In the genomic region with DNA sequence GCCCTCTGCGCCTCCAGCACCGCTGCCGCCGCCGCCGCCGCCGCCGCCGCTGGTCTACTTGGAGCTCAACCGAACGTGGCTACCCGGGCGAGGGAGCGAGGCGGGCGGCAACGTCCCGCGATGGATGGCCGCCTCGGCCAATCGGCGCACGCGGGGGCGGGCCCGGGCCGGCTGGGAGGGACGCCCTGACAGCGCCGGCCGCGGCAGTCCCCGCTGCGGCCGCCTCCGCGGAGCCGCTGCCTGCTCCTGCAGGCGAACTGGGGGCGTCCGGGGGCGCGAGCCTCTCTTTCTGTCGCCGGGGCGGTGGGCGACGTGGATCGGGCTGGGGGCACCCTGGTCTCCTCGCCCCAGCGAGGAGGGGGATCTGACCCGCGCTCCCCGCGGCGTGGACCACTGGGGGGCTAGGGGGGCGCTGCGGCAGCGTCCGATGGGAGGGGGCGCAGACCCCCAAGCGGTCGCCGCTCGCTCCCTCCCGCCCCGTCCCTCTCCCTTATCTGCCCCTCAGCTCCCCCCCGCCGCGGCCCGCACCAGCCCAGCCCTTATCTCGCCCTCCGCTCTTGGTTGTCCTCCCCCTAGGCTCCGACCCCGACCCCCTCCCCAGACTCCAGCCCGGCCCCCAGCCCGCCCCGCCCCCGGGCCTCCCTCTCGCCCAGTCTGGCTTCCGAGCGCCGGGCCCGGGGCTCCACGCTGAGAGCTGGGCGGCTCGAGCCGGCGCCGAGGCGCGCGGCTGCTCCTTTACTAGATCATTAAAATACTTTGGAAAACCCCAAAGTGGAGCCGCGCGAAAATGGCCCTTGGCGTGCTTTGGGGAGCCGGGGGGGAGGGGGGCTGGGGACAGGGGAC, we compare ENCODE assay signal across 8 cellular contexts. TPM values are rescaled to one million over a fixed set of nuclear protein-coding genes. Genes with fewer than 3 reads are reported as not detected.
A peak's percentile ranks its signal among the peaks of the same experiment; 100 is the strongest.
DNase-seq lines count a peak whose midpoint lies in the region; ATAC-seq, FAIRE-seq and TF ChIP-seq lines count a peak whose summit lies in the region.

A gene (minus strand): TSS at position 56 of the 843 bp plus-strand sequence.

- peaks cover 36% of the 10 kb centered on the region for H3K79me2 ChIP-seq in endothelial cell of umbilical vein (ENCODE audit: control insufficient read depth, insufficient read depth, low read length)

- CTCF ChIA-PET in endothelial cell of umbilical vein (lab: Charles Lee), result interaction anchor here (0.6 to 2.6 kb wide), 23 partner anchors 10 to 858 kb away, joined by 3 to 109 read pairs (median 3); no protein-coding TSS in a partner anchor

- H3K4me3 ChIP-seq in HUES48 (ENCODE audit: low read depth, low read length) (peak within 1 kb of the TSS; percentile 86), NT2/D1 (ENCODE audit: insufficient read length, low read depth) (peak within 1 kb of the TSS; percentile 87), endothelial cell of umbilical vein (replicated peaks in 1 of 3; ENCODE audit: insufficient read depth in 1 of 3, low read depth in 1 of 3, low read length in 3 of 3) (peak within 1 kb of the TSS; percentile 71 to 85 (median 80)), mononuclear cell (ENCODE audit: low read length) (peak within 1 kb of the TSS; percentile 60)

- DNase-seq in COLO829 (ENCODE audit: low spot score) (peak; percentile 75), NT2/D1 (ENCODE audit: low read depth, low spot score) (peak; percentile 97), endothelial cell of umbilical vein (ENCODE audit: low read depth, low spot score) (peak; percentile 95)
- DNase-seq in activated CD8-positive, alpha-beta memory T cell treated with anti-CD3 and anti-CD28 coated beads, Interleukin-2, amount 50 U/mL, for 48 hours, result peak; percentile 94
- peak; percentile 64 to 83 for DNase-seq in stimulated activated CD8-positive, alpha-beta memory T cell treated with anti-CD3 and anti-CD28 coated beads, Interleukin-4, amount 100 ng/mL, for 1 hour (ENCODE audit: low read depth in 2 of 2, low spot score in 1 of 2)

- H3K27me3 ChIP-seq in HUES48 (ENCODE audit: control insufficient read depth, insufficient read depth, low read length) (no peaks in the 10 kb centered on the region), NT2/D1 (ENCODE audit: insufficient read depth, insufficient read length) (no peaks in the 10 kb centered on the region), endothelial cell of umbilical vein (ENCODE audit: control insufficient read depth in 2 of 2, insufficient read depth in 2 of 2, low read length in 2 of 2) (no peaks in the 10 kb centered on the region), mononuclear cell (ENCODE audit: insufficient read depth, low read length) (no peaks in the 10 kb centered on the region)

- dilution Hi-C loops in endothelial cell of umbilical vein (cut with MboI; ENCODE audit: extremely low pct_ligation_motif_present, low sequenced_read_pairs), result no loop called here

- H3K9ac ChIP-seq in HUES48 (ENCODE audit: low read depth, low read length) (peak within 1 kb of the TSS; percentile 90), NT2/D1 (ENCODE audit: insufficient read length, low read depth) (peak within 1 kb of the TSS; percentile 95), endothelial cell of umbilical vein (replicated peaks; ENCODE audit: extremely low read depth, insufficient read depth, low read length) (peak within 1 kb of the TSS; percentile 56)

- peak; percentile 76 for ATAC-seq in GM21367 (IDR thresholded peaks at IDR 0.05; ENCODE audit: unreplicated experiment)

- peak; percentile 47 for FAIRE-seq in endothelial cell of umbilical vein (lab: Jason Lieb, UNC)

- intact Hi-C loops in endothelial cell of umbilical vein (cut with micrococcal nuclease), result loop anchor here (1.0 to 10.0 kb wide), 8 partner anchors 82 to 354 kb away; a partner anchor contains a TSS

- no peak for TF ChIP-seq POLR2A in endothelial cell of umbilical vein (IDR thresholded peaks at IDR 0.05; ENCODE audit: low read depth, low read length)

- no TSS peak for BruUV-seq in endothelial cell of umbilical vein (replicated peaks; lab: Mats Ljungman, UMichigan)

- peak within 1 kb of the TSS; percentile 96 for H3K4me2 ChIP-seq in endothelial cell of umbilical vein (ENCODE audit: insufficient read depth, low read length)

- H3K4me1 ChIP-seq in HUES48 (ENCODE audit: control insufficient read depth, insufficient read depth, low read length) (peaks cover 46% of the 10 kb centered on the region), NT2/D1 (ENCODE audit: insufficient read depth, insufficient read length) (peaks cover 22% of the 10 kb centered on the region), endothelial cell of umbilical vein (ENCODE audit: control insufficient read depth, extremely low read depth, insufficient read depth, low read length) (peaks cover 41% of the 10 kb centered on the region), mononuclear cell (ENCODE audit: insufficient read depth, low read length) (peaks cover 56% of the 10 kb centered on the region)

- POLR2A ChIA-PET in endothelial cell of umbilical vein (lab: Charles Lee), result interaction anchor here (0.8 to 1.4 kb wide), 4 partner anchors 79 to 461 kb away, joined by 3 to 9 read pairs (median 6); no protein-coding TSS in a partner anchor

- H3K9me3 ChIP-seq in HUES48 (ENCODE audit: control insufficient read depth, insufficient read depth, low read length) (no peaks in the 10 kb centered on the region), NT2/D1 (ENCODE audit: insufficient read depth, low read length) (no peaks in the 10 kb centered on the region), endothelial cell of umbilical vein (replicated peaks; ENCODE audit: control insufficient read depth, insufficient read depth, low read length) (no peaks in the 10 kb centered on the region), mononuclear cell (ENCODE audit: low read depth, low read length) (no peaks in the 10 kb centered on the region)

- peak within 1 kb of the TSS; percentile 89 for H2AFZ ChIP-seq in endothelial cell of umbilical vein (ENCODE audit: low read depth, low read length)

- TF ChIP-seq CTCF in endothelial cell of umbilical vein (IDR thresholded peaks at IDR 0.05; ENCODE audit: extremely low read depth in 1 of 2, insufficient read depth in 1 of 2, low read depth in 1 of 2, low read length in 2 of 2), result peak in 1 of 2 donors; percentile 6

- H3K27ac ChIP-seq in HUES48 (ENCODE audit: low read depth, low read length) (peak within 1 kb of the TSS; percentile 99), endothelial cell of umbilical vein (ENCODE audit: insufficient read depth, low read depth, low read length) (peak within 1 kb of the TSS; percentile 61)

- H3K9me1 ChIP-seq in endothelial cell of umbilical vein (replicated peaks; ENCODE audit: control insufficient read depth, extremely low read depth, insufficient read depth, low read length), result no peaks in the 10 kb centered on the region

- no peaks in the 10 kb centered on the region for H4K20me1 ChIP-seq in endothelial cell of umbilical vein (replicated peaks; ENCODE audit: control insufficient read depth, extremely low read depth, insufficient read depth, low read length)

- peaks cover 21% of the 10 kb centered on the region for H3K36me3 ChIP-seq in HUES48 (ENCODE audit: control insufficient read depth, insufficient read depth, low read length)
- H3K36me3 ChIP-seq in NT2/D1 (ENCODE audit: insufficient read depth, insufficient read length, low read length), result peaks cover 30% of the 10 kb centered on the region
- peaks cover 3 to 4% of the 10 kb centered on the region in 2 experiments for H3K36me3 ChIP-seq in endothelial cell of umbilical vein (ENCODE audit: control insufficient read depth in 2 of 2, extremely low read depth in 1 of 2, insufficient read depth in 2 of 2, low read length in 2 of 2)

TF ChIP-seq in endothelial cell of umbilical vein, 7 proteins besides CTCF, POLR2A, EP300 and RAD21:
- TF ChIP-seq EZH2 (IDR thresholded peaks at IDR 0.05; ENCODE audit: borderline replicate concordance, low read depth, low read length, severe bottlenecking) (no peak), POLR2AphosphoS5 (IDR thresholded peaks at IDR 0.05; ENCODE audit: insufficient read depth, low read depth, low read length) (peak; percentile 19), JUN (IDR thresholded peaks at IDR 0.05; ENCODE audit: borderline replicate concordance, insufficient read depth, insufficient read length, low read depth) (no peak)
- TF ChIP-seq, protein P1, sequence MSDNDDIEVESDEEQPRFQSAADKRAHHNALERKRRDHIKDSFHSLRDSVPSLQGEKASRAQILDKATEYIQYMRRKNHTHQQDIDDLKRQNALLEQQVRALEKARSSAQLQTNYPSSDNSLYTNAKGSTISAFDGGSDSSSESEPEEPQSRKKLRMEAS (IDR thresholded peaks at IDR 0.05; ENCODE audit: insufficient read depth, insufficient read length), result no peak

RNA-seq across cellular contexts. Expression of the gene that starts here (rescaled TPM):
- total RNA-seq in endothelial cell of umbilical vein (49.5 and 59.4 TPM in 2 replicates), mononuclear cell (20.8 TPM)
- polyA plus RNA-seq in endothelial cell of umbilical vein, result 44.9 and 46.1 TPM in 2 replicates
- 51.0 and 51.5 TPM in 2 replicates for polyA plus RNA-seq in endothelial cell of umbilical vein (2011; cell fraction: cytosol; rRNA removed)
- 40.7 and 41.0 TPM in 2 replicates for polyA plus RNA-seq in endothelial cell of umbilical vein (2011; cell fraction: nucleus; rRNA removed)
- polyA plus RNA-seq in endothelial cell of umbilical vein (2012), result 69.6 and 71.8 TPM in 2 replicates
- 24.9 and 28.2 TPM in 2 replicates for polyA minus RNA-seq in endothelial cell of umbilical vein
- polyA minus RNA-seq in endothelial cell of umbilical vein (2011; cell fraction: cytosol; rRNA and poly(A)+ RNA removed), result 14.7 TPM
- 24.8 and 27.8 TPM in 2 replicates for polyA minus RNA-seq in endothelial cell of umbilical vein (2011; cell fraction: nucleus; rRNA and poly(A)+ RNA removed)

Comparison
In these comparisons a context has a peak if more than half of its experiments do, and no peak if none do; other contexts are left out.
1. Peak in every context shown above with its lines: DNase-seq, ATAC-seq, H3K4me3 ChIP-seq and H3K27ac ChIP-seq.